Comparison of ENCODE assay signal across 9 cellular contexts in the genomic region with DNA sequence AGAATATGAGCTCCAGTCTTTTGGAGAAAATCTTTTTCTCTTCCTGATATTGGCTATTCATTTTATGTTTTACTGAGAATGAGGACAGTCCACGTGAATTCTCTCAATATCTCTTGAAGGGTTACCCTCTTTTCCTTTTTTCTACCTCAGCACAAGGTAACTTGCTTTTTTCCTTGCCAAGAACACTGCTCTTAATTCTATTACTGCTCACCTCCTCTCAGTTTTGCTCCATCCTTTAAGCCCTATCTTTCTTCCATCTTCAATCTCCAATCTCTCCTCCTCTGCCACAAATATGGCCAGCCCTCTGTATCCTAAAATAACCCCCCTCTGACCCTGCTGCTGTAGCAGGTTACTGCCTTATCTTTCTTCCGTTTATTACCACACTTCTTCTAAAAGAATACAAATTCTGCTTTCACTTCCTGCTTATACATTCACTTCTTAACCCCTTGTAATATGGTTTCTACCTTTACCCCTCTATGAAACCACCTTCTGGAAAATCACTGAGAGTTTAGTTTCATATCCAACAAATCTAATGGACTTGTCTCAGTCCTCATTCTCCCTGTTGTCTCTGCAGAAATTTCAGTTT.
DNase-seq lines count a peak whose midpoint lies in the region; ATAC-seq and TF ChIP-seq lines count a peak whose summit lies in the region.
"Had no signal": no experiment of that assay in that cellular context is flagged by ENCODE, and none has a peak within 500 bp of the region (broad histone marks: within the 10 kb centered on the region; RNA-seq: fewer than 3 reads in every experiment).

No MANE protein-coding gene starts in this region.

- H3K4me1 ChIP-seq in spleen (peaks cover 46 to 85% (median 75%) of the 10 kb centered on the region in 6 donors), trophoblast cell (ENCODE audit: control insufficient read depth in 1 of 2, insufficient read depth in 2 of 2, low read length in 2 of 2) (no peaks in the 10 kb centered on the region)

- no peak overlapping the region for H3K4me3 Mint-ChIP-seq in activated CD4-positive, alpha-beta T cell treated with anti-CD3 and anti-CD28 coated beads for 36 hours

- no peak overlapping the region for H2BK5ac ChIP-seq in trophoblast cell (ENCODE audit: low read depth, low read length, poor library complexity)

- H2BK12ac ChIP-seq in trophoblast cell (ENCODE audit: low read length): no peak overlapping the region

- TF ChIP-seq POLR2A in Raji (IDR thresholded peaks at IDR 0.05; ENCODE audit: insufficient read depth, low read depth, low read length): peak; percentile 29; the same call in 1 of the 2 replicates
- no peak for TF ChIP-seq POLR2A in spleen (IDR thresholded peaks at IDR 0.05)

- H3K9me3 ChIP-seq in spleen (no peaks in the 10 kb centered on the region), trophoblast cell (ENCODE audit: insufficient read depth, low read depth, low read length) (no peaks in the 10 kb centered on the region)
- H3K9me3 ChIP-seq: esophagus muscularis mucosa had no signal

- H4K91ac ChIP-seq in trophoblast cell (ENCODE audit: low read depth, low read length): no peak overlapping the region

- no peak overlapping the region for H4K8ac ChIP-seq in trophoblast cell (ENCODE audit: low read depth, low read length)

- peaks cover 6% of the 10 kb centered on the region for H3K9me3 Mint-ChIP-seq in activated CD4-positive, alpha-beta T cell treated with anti-CD3 and anti-CD28 coated beads for 36 hours (ENCODE audit: low read depth)

- no peak overlapping the region for H4K12ac ChIP-seq in trophoblast cell (ENCODE audit: low read depth, low read length)

- H3K23ac ChIP-seq in trophoblast cell (ENCODE audit: low read length): no peak overlapping the region

- H3K4ac ChIP-seq in trophoblast cell (ENCODE audit: low read depth, low read length): no peak overlapping the region

- peak overlapping the region; percentile 4 to 85 (median 76) for H3K27ac ChIP-seq in spleen
- H3K27ac ChIP-seq in trophoblast cell (ENCODE audit: low read depth, low read length): no peak overlapping the region
- H3K27ac ChIP-seq: esophagus muscularis mucosa had no signal

- peaks cover 5% of the 10 kb centered on the region for H3K27me3 Mint-ChIP-seq in activated CD4-positive, alpha-beta T cell treated with anti-CD3 and anti-CD28 coated beads for 36 hours

- H3K79me2 ChIP-seq in trophoblast cell (ENCODE audit: control insufficient read depth, insufficient read depth, low read length, poor library complexity): no peaks in the 10 kb centered on the region

- H2AFZ ChIP-seq in trophoblast cell (ENCODE audit: insufficient read depth, low read length, poor library complexity): no peak overlapping the region

- no peak overlapping the region for H3K27ac Mint-ChIP-seq in activated CD4-positive, alpha-beta T cell treated with anti-CD3 and anti-CD28 coated beads for 36 hours

- no peak overlapping the region for H3K18ac ChIP-seq in trophoblast cell (ENCODE audit: low read length)

- H3K9ac ChIP-seq in trophoblast cell (ENCODE audit: low read length): no peak overlapping the region

- ATAC-seq in activated CD4-positive, alpha-beta T cell treated with anti-CD3 and anti-CD28 coated beads for 36 hours: peak; percentile 10
- peak; percentile 37 for ATAC-seq in HG03064 (IDR thresholded peaks at IDR 0.05; ENCODE audit: low read depth, unreplicated experiment)

- H2BK120ac ChIP-seq in trophoblast cell (ENCODE audit: insufficient read depth, low read length, poor library complexity): no peak overlapping the region

- H3K36me3 ChIP-seq in spleen (no peaks in the 10 kb centered on the region), trophoblast cell (ENCODE audit: control insufficient read depth in 1 of 2, insufficient read depth in 2 of 2, low read length in 2 of 2) (no peaks in the 10 kb centered on the region)
- H3K36me3 ChIP-seq: esophagus muscularis mucosa had no signal

- no peaks in the 10 kb centered on the region for H3K27me3 ChIP-seq in spleen (replicated peaks in 1 of 7)
- no peaks in the 10 kb centered on the region for H3K27me3 ChIP-seq in trophoblast cell (ENCODE audit: insufficient read depth, low read length)
- H3K27me3 ChIP-seq: esophagus muscularis mucosa had no signal

- CTCF ChIA-PET in activated CD4-positive, alpha-beta T cell treated with anti-CD3 and anti-CD28 coated beads for 36 hours (lab: Charles Lee): interaction anchor here (1.1 to 3.1 kb wide), 3 partner anchors 11 to 224 kb away, joined by 3 to 12 read pairs (median 3); no protein-coding TSS in a partner anchor

- H3K36me3 Mint-ChIP-seq in activated CD4-positive, alpha-beta T cell treated with anti-CD3 and anti-CD28 coated beads for 36 hours (ENCODE audit: low read depth): no peaks in the 10 kb centered on the region

- no peak for TF ChIP-seq CTCF in spleen (IDR thresholded peaks at IDR 0.05 in 8 of 11, conservative IDR thresholded peaks at IDR 0.05 in 3 of 11)

- peaks cover 41% of the 10 kb centered on the region for H3K4me1 Mint-ChIP-seq in activated CD4-positive, alpha-beta T cell treated with anti-CD3 and anti-CD28 coated beads for 36 hours

- no peak overlapping the region for H3K4me2 ChIP-seq in trophoblast cell (ENCODE audit: low read length)

- POLR2A ChIA-PET in activated CD4-positive, alpha-beta T cell treated with anti-CD3 and anti-CD28 coated beads for 36 hours (lab: Charles Lee): no interaction called here

- 10 to 15% (median 12%) methylated on average over 2 of the region's 2 CpGs for WGBS in spleen, 5 donors
- WGBS in trophoblast cell (ENCODE audit: extremely low coverage, insufficient coverage, insufficient read length): no CpG with 5 or more reads among the region's 2 CpGs

- H3K4me3 ChIP-seq in spleen: no peak overlapping the region
- no peak overlapping the region for H3K4me3 ChIP-seq in trophoblast cell (ENCODE audit: low read depth, low read length)
- H3K4me3 ChIP-seq: esophagus muscularis mucosa had no signal

- no peak overlapping the region for H2AK5ac ChIP-seq in trophoblast cell (ENCODE audit: low read length)

- H3K14ac ChIP-seq in trophoblast cell (ENCODE audit: low read length): no peak overlapping the region

- no peak for DNase-seq in activated CD4-positive, alpha-beta T cell treated with anti-CD3 and anti-CD28 coated beads for 36 hours
- no peak for DNase-seq in activated CD4-positive, alpha-beta T cell treated with anti-CD3 and anti-CD28 coated beads for 1 hour
- DNase-seq in spleen (no peak), trophoblast cell (no peak), HK-2 (ENCODE audit: unreplicated experiment) (no peak)
- DNase-seq in activated T-cell treated with anti-CD3 and anti-CD28 coated beads, Interleukin-2, amount 50 U/mL, for 48 hours: no peak

- peaks cover 5% of the 10 kb centered on the region for H3K79me1 ChIP-seq in trophoblast cell (ENCODE audit: low read length)

- intact Hi-C loops in activated CD4-positive, alpha-beta T cell treated with anti-CD3 and anti-CD28 coated beads for 36 hours (cut with DNase I, micrococcal nuclease): loop anchor here (5.0 to 10.0 kb wide), 3 partner anchors 126 to 286 kb away; partner anchors contain the start of gene RPL24 (in 1 of the 2)
- intact Hi-C loops in spleen (cut with DNase I; ENCODE audit: low total_unique reads): no loop called here
